In genomic region chr9:2824564-2824963, GRCh38 we compare ENCODE assay signal across 13 cellular contexts. TPM values are rescaled to one million over a fixed set of nuclear protein-coding genes. Genes with fewer than 3 reads are reported as not detected.
DNase-seq lines count a peak whose midpoint lies in the region; ATAC-seq, FAIRE-seq and TF ChIP-seq lines count a peak whose summit lies in the region.
"Had no signal": no experiment of that assay in that cellular context is flagged by ENCODE, and none has a peak within 500 bp of the region (broad histone marks: within the 10 kb centered on the region; RNA-seq: fewer than 3 reads in every experiment).

No MANE protein-coding gene starts in this region.

- H3K9me3 ChIP-seq in right cardiac atrium (ENCODE audit: control insufficient read depth, low read length): no peaks in the 10 kb centered on the region
- H3K9me3 ChIP-seq in CD8-positive, alpha-beta T cell (ENCODE audit: low read length): no peaks in the 10 kb centered on the region
- H3K9me3 ChIP-seq: HAP-1 had no signal

- H3K4me3 Mint-ChIP-seq in activated CD8-positive, alpha-beta T cell treated with anti-CD3 and anti-CD28 coated beads for 36 hours: no peak overlapping the region
- H3K4me3 Mint-ChIP-seq in CD8-positive, alpha-beta T cell: no peak overlapping the region
- H3K4me3 Mint-ChIP-seq: activated T-cell treated with anti-CD3 and anti-CD28 coated beads, Interleukin-2, amount 50 U/mL, for 24 hours; T-cell had no signal

- no peak overlapping the region for H3K27ac ChIP-seq in right cardiac atrium (ENCODE audit: low read length)
- H3K27ac ChIP-seq in CD8-positive, alpha-beta T cell (ENCODE audit: low read depth, low read length): no peak overlapping the region

- peak; percentile 7 for DNase-seq in stimulated activated CD4-positive, alpha-beta T cell treated with anti-CD3 and anti-CD28 coated beads, Interleukin-15, amount 100 ng/mL, for 24 hours
- no peak for DNase-seq in stimulated activated CD4-positive, alpha-beta T cell treated with anti-CD3 and anti-CD28 coated beads, Interleukin-4, amount 100 ng/mL, for 4 hours
- DNase-seq in activated CD8-positive, alpha-beta T cell treated with anti-CD3 and anti-CD28 coated beads for 36 hours: peak; percentile 21
- peak in 2 of 3 donors; percentile 46 to 48 for DNase-seq in right cardiac atrium
- no peak for DNase-seq in CD8-positive, alpha-beta T cell
- no peak for DNase-seq in GM12892 (ENCODE audit: insufficient read length)
- DNase-seq: activated T-cell treated with anti-CD3 and anti-CD28 coated beads, Interleukin-2, amount 50 U/mL, for 24 hours; T-cell had no signal

- peak; percentile 62 for ATAC-seq in activated CD8-positive, alpha-beta T cell treated with anti-CD3 and anti-CD28 coated beads for 36 hours
- no peak for ATAC-seq in right cardiac atrium
- no peak for ATAC-seq in HG03135 (IDR thresholded peaks at IDR 0.05; ENCODE audit: unreplicated experiment)
- ATAC-seq in CD8-positive, alpha-beta T cell: no peak
- no peak for ATAC-seq in HG02642 (IDR thresholded peaks at IDR 0.05; ENCODE audit: poor library complexity, unreplicated experiment)
- ATAC-seq: sciatic nerve, T-cell had no signal

- no peaks in the 10 kb centered on the region for H3K9me3 Mint-ChIP-seq in activated CD8-positive, alpha-beta T cell treated with anti-CD3 and anti-CD28 coated beads for 36 hours
- H3K9me3 Mint-ChIP-seq in CD8-positive, alpha-beta T cell: no peaks in the 10 kb centered on the region
- H3K9me3 Mint-ChIP-seq: activated T-cell treated with anti-CD3 and anti-CD28 coated beads, Interleukin-2, amount 50 U/mL, for 24 hours; T-cell had no signal

- intact Hi-C loops in activated CD8-positive, alpha-beta T cell treated with anti-CD3 and anti-CD28 coated beads for 36 hours (cut with micrococcal nuclease): no loop called here
- intact Hi-C loops in right cardiac atrium (cut with DNase I): no loop called here
- intact Hi-C loops in CD8-positive, alpha-beta T cell (cut with DNase I, micrococcal nuclease): no loop called here

- H3K27me3 ChIP-seq in right cardiac atrium (ENCODE audit: control insufficient read depth, insufficient read depth): no peaks in the 10 kb centered on the region
- H3K27me3 ChIP-seq in CD8-positive, alpha-beta T cell (ENCODE audit: insufficient read depth, low read length): no peaks in the 10 kb centered on the region

- peaks cover 59% of the 10 kb centered on the region for H3K36me3 Mint-ChIP-seq in activated CD8-positive, alpha-beta T cell treated with anti-CD3 and anti-CD28 coated beads for 36 hours (ENCODE audit: low read depth)
- peaks cover 72% of the 10 kb centered on the region for H3K36me3 Mint-ChIP-seq in CD8-positive, alpha-beta T cell

- no peak for FAIRE-seq in GM12892 (lab: Jason Lieb, UNC)
- FAIRE-seq: D721Med had no signal

- no peaks in the 10 kb centered on the region for H3K4me1 ChIP-seq in right cardiac atrium (ENCODE audit: control insufficient read depth, insufficient read depth, low read length)
- H3K4me1 ChIP-seq in CD8-positive, alpha-beta T cell (ENCODE audit: insufficient read depth, low read length): no peaks in the 10 kb centered on the region
- H3K4me1 ChIP-seq: HAP-1 had no signal

- CTCF ChIA-PET in activated CD8-positive, alpha-beta T cell treated with anti-CD3 and anti-CD28 coated beads for 36 hours (lab: Charles Lee): interaction anchor here (0.9 to 1.6 kb wide), 5 partner anchors 8 to 57 kb away, joined by 3 to 6 read pairs (median 4); no protein-coding TSS in a partner anchor
- CTCF ChIA-PET in CD8-positive, alpha-beta T cell (lab: Charles Lee): no interaction called here

- no peak overlapping the region for H3K4me3 ChIP-seq in right cardiac atrium (ENCODE audit: low read length)
- no peak overlapping the region for H3K4me3 ChIP-seq in CD8-positive, alpha-beta T cell (ENCODE audit: low read depth, low read length)
- H3K4me3 ChIP-seq: HAP-1 had no signal

- TF ChIP-seq CTCF in activated CD8-positive, alpha-beta T cell treated with anti-CD3 and anti-CD28 coated beads for 36 hours (IDR thresholded peaks at IDR 0.05): no peak
- TF ChIP-seq CTCF in CD8-positive, alpha-beta T cell (IDR thresholded peaks at IDR 0.05): no peak

- H3K27ac Mint-ChIP-seq in activated CD8-positive, alpha-beta T cell treated with anti-CD3 and anti-CD28 coated beads for 36 hours: no peak overlapping the region
- H3K27ac Mint-ChIP-seq in CD8-positive, alpha-beta T cell: no peak overlapping the region
- H3K27ac Mint-ChIP-seq: activated T-cell treated with anti-CD3 and anti-CD28 coated beads, Interleukin-2, amount 50 U/mL, for 24 hours; T-cell had no signal

- no peak for TF ChIP-seq POLR2A in GM12892 (IDR thresholded peaks at IDR 0.05; ENCODE audit: low read depth, low read length)

- no peaks in the 10 kb centered on the region for H3K27me3 Mint-ChIP-seq in activated CD8-positive, alpha-beta T cell treated with anti-CD3 and anti-CD28 coated beads for 36 hours
- H3K27me3 Mint-ChIP-seq in CD8-positive, alpha-beta T cell (ENCODE audit: low read depth): no peaks in the 10 kb centered on the region
- H3K27me3 Mint-ChIP-seq: activated T-cell treated with anti-CD3 and anti-CD28 coated beads, Interleukin-2, amount 50 U/mL, for 24 hours; T-cell had no signal

- POLR2A ChIA-PET in activated CD8-positive, alpha-beta T cell treated with anti-CD3 and anti-CD28 coated beads for 36 hours (lab: Charles Lee): interaction anchor here (1.1 kb wide), 1 partner anchor 21 kb away, joined by 4 read pairs; no protein-coding TSS in a partner anchor
- POLR2A ChIA-PET in CD8-positive, alpha-beta T cell (lab: Charles Lee): interaction anchor here (0.6 kb wide), 1 partner anchor 15 kb away, joined by 3 read pairs; no protein-coding TSS in a partner anchor

- H3K4me1 Mint-ChIP-seq in activated CD8-positive, alpha-beta T cell treated with anti-CD3 and anti-CD28 coated beads for 36 hours (ENCODE audit: low read depth): no peaks in the 10 kb centered on the region
- no peaks in the 10 kb centered on the region for H3K4me1 Mint-ChIP-seq in CD8-positive, alpha-beta T cell (ENCODE audit: low read depth)
- H3K4me1 Mint-ChIP-seq: T-cell had no signal

- WGBS in right cardiac atrium: 87% methylated on average over 6 of the region's 6 CpGs

- peaks cover 33% of the 10 kb centered on the region for H3K36me3 ChIP-seq in CD8-positive, alpha-beta T cell (ENCODE audit: insufficient read depth, low read length)

RNA-seq across cellular contexts. Expression of gene PUM3, which starts 19.3 kb away (rescaled TPM):
- total RNA-seq in activated CD8-positive, alpha-beta T cell treated with anti-CD3 and anti-CD28 coated beads for 36 hours: 100 to 1,000 TPM; 101 to 106 TPM
- total RNA-seq in right cardiac atrium: 10 to 100 TPM; 15.2 to 29.2 (median 16.7) TPM
- polyA plus RNA-seq in right cardiac atrium: 11.3 TPM
- 10 to 100 TPM; 27.7 to 28.3 TPM for total RNA-seq in CD8-positive, alpha-beta T cell
- polyA plus RNA-seq in GM12892 (2012; ENCODE audit: missing spikeins): 46.1 TPM

Comparison
In these comparisons a context has a peak if more than half of its experiments do, and no peak if none do; other contexts are left out.
1. DNase-seq: peak in stimulated activated CD4-positive, alpha-beta T cell treated with anti-CD3 and anti-CD28 coated beads, Interleukin-15, amount 100 ng/mL, for 24 hours (single experiment), activated CD8-positive, alpha-beta T cell treated with anti-CD3 and anti-CD28 coated beads for 36 hours (single experiment) and right cardiac atrium (2 of 3); none in stimulated activated CD4-positive, alpha-beta T cell treated with anti-CD3 and anti-CD28 coated beads, Interleukin-4, amount 100 ng/mL, for 4 hours (0 of 2), CD8-positive, alpha-beta T cell (0 of 7) and GM12892 (single experiment).